Comparison of ENCODE assay signal across 19 cellular contexts in genomic region chr9:115194216-115194615, GRCh38.
DNase-seq lines count a peak whose midpoint lies in the region; ATAC-seq and FAIRE-seq lines count a peak whose summit lies in the region.
"Had no signal": no experiment of that assay in that cellular context is flagged by ENCODE, and none has a peak within 500 bp of the region (broad histone marks: within the 10 kb centered on the region; RNA-seq: fewer than 3 reads in every experiment).

No MANE protein-coding gene starts in this region.

- H3K9me3 Mint-ChIP-seq in activated T-helper 1 cell treated with anti-CD3 and anti-CD28 coated beads, Interleukin-12 subunit alpha, Interleukin-12 subunit beta, Interleukin-2, Interleukin-4 antibody, amounts not matched to agents 30 ng/mL and 10 ng/mL and 1 ng/mL, durations not matched to agents 14 hours and 24 hours and 36 hours = peaks cover 11% of the 10 kb centered on the region

- no peak overlapping the region for H3K27ac Mint-ChIP-seq in activated T-helper 1 cell treated with anti-CD3 and anti-CD28 coated beads, Interleukin-12 subunit alpha, Interleukin-12 subunit beta, Interleukin-2, Interleukin-4 antibody, amounts not matched to agents 30 ng/mL and 10 ng/mL and 1 ng/mL, durations not matched to agents 14 hours and 24 hours and 36 hours

- H3K36me3 ChIP-seq in GM23248 (ENCODE audit: low read depth) = no peaks in the 10 kb centered on the region

- H4K20me1 ChIP-seq in GM23248 (ENCODE audit: insufficient read depth) = no peaks in the 10 kb centered on the region

- no peaks in the 10 kb centered on the region for H3K9me2 ChIP-seq in GM23248 (ENCODE audit: insufficient read depth)

- no peaks in the 10 kb centered on the region for H3K27me3 ChIP-seq in GM23248 (replicated peaks; ENCODE audit: insufficient read depth)

- in situ Hi-C loops in GM23248 (cut with MboI) = no loop called here

- H3K9ac ChIP-seq in GM23248 = no peak overlapping the region

- intact Hi-C loops in activated T-helper 1 cell treated with anti-CD3 and anti-CD28 coated beads, Interleukin-12 subunit alpha, Interleukin-12 subunit beta, Interleukin-2, Interleukin-4 antibody, amounts not matched to agents 30 ng/mL and 10 ng/mL and 1 ng/mL, durations not matched to agents 14 hours and 24 hours and 36 hours (cut with micrococcal nuclease) = no loop called here

- no peak overlapping the region for H3K4me2 ChIP-seq in GM23248 (ENCODE audit: unreplicated experiment)

- H3K9me3 ChIP-seq in GM23248 (ENCODE audit: low read depth) = peaks cover 3% of the 10 kb centered on the region

- ATAC-seq in GM19397 (IDR thresholded peaks at IDR 0.05; ENCODE audit: unreplicated experiment) (no peak), GM21515 (IDR thresholded peaks at IDR 0.05; ENCODE audit: unreplicated experiment) (no peak)

- FAIRE-seq in RCC 7860 (lab: Jason Lieb, UNC) = peak; percentile 2
- FAIRE-seq: GM19239 had no signal

- DNase-seq in GM23248 (peak; percentile 50), RCC 7860 (ENCODE audit: low spot score) (no peak), fibroblast of peridontal ligament (ENCODE audit: extremely low read depth) (peak; percentile 51), NCI-H146 (lab: John Stamatoyannopoulos, UW) (no peak)
- DNase-seq in activated T-helper 1 cell treated with anti-CD3 and anti-CD28 coated beads, Interleukin-12 subunit alpha, Interleukin-12 subunit beta, Interleukin-2, Interleukin-4 antibody, amounts not matched to agents 30 ng/mL and 10 ng/mL and 1 ng/mL, durations not matched to agents 14 hours and 24 hours and 36 hours (ENCODE audit: low spot score) = no peak
- DNase-seq: DND-41, GF-D8, H9, NCI-H1105 treated with DMSO at 0.1 percent for 48 hours, NCI-H1694 treated with DMSO at 0.1 percent for 48 hours, NCI-H2107, NCI-H2227 treated with DMSO at 0.1 percent for 48 hours, NCI-H510A treated with DMSO at 0.1 percent for 48 hours, NCI-H774, SHP77 treated with DMSO at 0.1 percent for 48 hours, T-helper 1 cell had no signal

- H2AFZ ChIP-seq in GM23248 = no peak overlapping the region

- H3K27me3 Mint-ChIP-seq in activated T-helper 1 cell treated with anti-CD3 and anti-CD28 coated beads, Interleukin-12 subunit alpha, Interleukin-12 subunit beta, Interleukin-2, Interleukin-4 antibody, amounts not matched to agents 30 ng/mL and 10 ng/mL and 1 ng/mL, durations not matched to agents 14 hours and 24 hours and 36 hours (ENCODE audit: insufficient read depth) = peaks cover 21% of the 10 kb centered on the region

- H3K4me1 Mint-ChIP-seq in activated T-helper 1 cell treated with anti-CD3 and anti-CD28 coated beads, Interleukin-12 subunit alpha, Interleukin-12 subunit beta, Interleukin-2, Interleukin-4 antibody, amounts not matched to agents 30 ng/mL and 10 ng/mL and 1 ng/mL, durations not matched to agents 14 hours and 24 hours and 36 hours (ENCODE audit: low read depth) = peaks cover 5% of the 10 kb centered on the region

- H3K27ac ChIP-seq in GM23248 = no peak overlapping the region

- H3K4me1 ChIP-seq in GM23248 (ENCODE audit: insufficient read depth) = peaks cover 10% of the 10 kb centered on the region

- no peaks in the 10 kb centered on the region for H3K79me2 ChIP-seq in GM23248 (ENCODE audit: insufficient read depth)

- peaks cover 15% of the 10 kb centered on the region for H3F3A ChIP-seq in GM23248 (ENCODE audit: insufficient read depth)

- H3K4me3 ChIP-seq in GM23248 = no peak overlapping the region

- H3K36me3 Mint-ChIP-seq in activated T-helper 1 cell treated with anti-CD3 and anti-CD28 coated beads, Interleukin-12 subunit alpha, Interleukin-12 subunit beta, Interleukin-2, Interleukin-4 antibody, amounts not matched to agents 30 ng/mL and 10 ng/mL and 1 ng/mL, durations not matched to agents 14 hours and 24 hours and 36 hours (ENCODE audit: low read depth) = no peaks in the 10 kb centered on the region

- no peak overlapping the region for H3K4me3 Mint-ChIP-seq in activated T-helper 1 cell treated with anti-CD3 and anti-CD28 coated beads, Interleukin-12 subunit alpha, Interleukin-12 subunit beta, Interleukin-2, Interleukin-4 antibody, amounts not matched to agents 30 ng/mL and 10 ng/mL and 1 ng/mL, durations not matched to agents 14 hours and 24 hours and 36 hours
- H3K4me3 Mint-ChIP-seq: H9 had no signal

Comparison
In these comparisons a context has a peak if more than half of its experiments do, and no peak if none do; other contexts are left out.
1. DNase-seq: peak in GM23248 (single experiment) and fibroblast of peridontal ligament (single experiment); none in RCC 7860 (single experiment), activated T-helper 1 cell treated with anti-CD3 and anti-CD28 coated beads, Interleukin-12 subunit alpha, Interleukin-12 subunit beta, Interleukin-2, Interleukin-4 antibody, amounts not matched to agents 30 ng/mL and 10 ng/mL and 1 ng/mL, durations not matched to agents 14 hours and 24 hours and 36 hours (single experiment) and NCI-H146 (single experiment).